Comparison of ENCODE assay signal across 9 cellular contexts in genomic region chr2:152542995-152543481, GRCh38.
DNase-seq lines count a peak whose midpoint lies in the region; ATAC-seq and TF ChIP-seq lines count a peak whose summit lies in the region.
"Had no signal": no experiment of that assay in that cellular context is flagged by ENCODE, and none has a peak within 500 bp of the region (broad histone marks: within the 10 kb centered on the region; RNA-seq: fewer than 3 reads in every experiment).

No MANE protein-coding gene starts in this region.

- no peaks in the 10 kb centered on the region for H3K4me1 Mint-ChIP-seq in activated CD8-positive, alpha-beta T cell treated with anti-CD3 and anti-CD28 coated beads, Interleukin-2, amount 10 ng/mL, durations not matched to agents 7 days and 5 days (ENCODE audit: low read depth)
- H3K4me1 Mint-ChIP-seq in stimulated activated memory B cell treated with anti-CD40 and anti-IgM and Interleukin-4, amounts not matched to agents 10 μg/mL and 1 μg/mL and 100 μg/mL, for 72 hours = no peaks in the 10 kb centered on the region
- H3K4me1 Mint-ChIP-seq: activated CD4-positive, alpha-beta T cell treated with anti-CD3 and anti-CD28 coated beads, Interleukin-2, amount 10 ng/mL, durations not matched to agents 7 days and 5 days had no signal

- H3K4me2 ChIP-seq in SK-N-SH = peak overlapping the region; percentile 50; the same call in 1 of the 2 replicates

- TF ChIP-seq RAD21 in SK-N-SH (IDR thresholded peaks at IDR 0.05; ENCODE audit: low read length) = no peak

- peak in 1 of 2 experiments; percentile 79; a peak in 2 of 4 replicates for TF ChIP-seq EP300 in SK-N-SH (IDR thresholded peaks at IDR 0.05; ENCODE audit: borderline replicate concordance in 1 of 2, low read depth in 1 of 2, low read length in 1 of 2)

- 0 out of 2 replicates have a peak, but pooled peaks cover under 1% of the 10 kb centered on the region for H3K79me2 ChIP-seq in SK-N-SH (ENCODE audit: insufficient read depth)

- H3K9me2 ChIP-seq in SK-N-SH = no peaks in the 10 kb centered on the region

- no peak overlapping the region for H3K4me3 Mint-ChIP-seq in activated CD8-positive, alpha-beta T cell treated with anti-CD3 and anti-CD28 coated beads, Interleukin-2, amount 10 ng/mL, durations not matched to agents 7 days and 5 days
- H3K4me3 Mint-ChIP-seq in stimulated activated memory B cell treated with anti-CD40 and anti-IgM and Interleukin-4, amounts not matched to agents 10 μg/mL and 1 μg/mL and 100 μg/mL, for 72 hours = no peak overlapping the region
- H3K4me3 Mint-ChIP-seq: activated CD4-positive, alpha-beta T cell treated with anti-CD3 and anti-CD28 coated beads, Interleukin-2, amount 10 ng/mL, durations not matched to agents 7 days and 5 days had no signal

- H3F3A ChIP-seq in SK-N-SH (replicated peaks; ENCODE audit: insufficient read depth) = peaks cover 20% of the 10 kb centered on the region

- no peak overlapping the region for H2AFZ ChIP-seq in SK-N-SH (ENCODE audit: low read depth)

- POLR2A ChIA-PET in SK-N-SH (lab: Yijun Ruan, JAX) = no interaction called here
- POLR2A ChIA-PET in activated CD8-positive, alpha-beta T cell treated with anti-CD3 and anti-CD28 coated beads, Interleukin-2, amount 10 ng/mL, durations not matched to agents 7 days and 5 days (lab: Charles Lee) = no interaction called here

- no peaks in the 10 kb centered on the region for H3K36me3 Mint-ChIP-seq in activated CD8-positive, alpha-beta T cell treated with anti-CD3 and anti-CD28 coated beads, Interleukin-2, amount 10 ng/mL, durations not matched to agents 7 days and 5 days (ENCODE audit: low read depth)
- H3K36me3 Mint-ChIP-seq in stimulated activated memory B cell treated with anti-CD40 and anti-IgM and Interleukin-4, amounts not matched to agents 10 μg/mL and 1 μg/mL and 100 μg/mL, for 72 hours = peaks cover 1% of the 10 kb centered on the region

- H4K20me1 ChIP-seq in SK-N-SH (ENCODE audit: insufficient read depth) = no peaks in the 10 kb centered on the region

- H3K36me3 ChIP-seq in SK-N-SH (replicated peaks in 1 of 2; ENCODE audit: control insufficient read depth in 1 of 2, insufficient read depth in 2 of 2, low read length in 1 of 2) = no peaks in the 10 kb centered on the region

- H3K4me1 ChIP-seq in SK-N-SH (ENCODE audit: control insufficient read depth in 1 of 2, insufficient read depth in 2 of 2, low read depth in 1 of 2, low read length in 1 of 2) = peaks cover 13 to 27% of the 10 kb centered on the region in 2 experiments

- H3K27me3 ChIP-seq in SK-N-SH (ENCODE audit: insufficient read depth) = no peaks in the 10 kb centered on the region

- intact Hi-C loops in posterior cingulate gyrus (cut with DNase I) = no loop called here

- H3K27ac Mint-ChIP-seq in activated CD8-positive, alpha-beta T cell treated with anti-CD3 and anti-CD28 coated beads, Interleukin-2, amount 10 ng/mL, durations not matched to agents 7 days and 5 days = no peak overlapping the region
- H3K27ac Mint-ChIP-seq in stimulated activated memory B cell treated with anti-CD40 and anti-IgM and Interleukin-4, amounts not matched to agents 10 μg/mL and 1 μg/mL and 100 μg/mL, for 72 hours = no peak overlapping the region
- H3K27ac Mint-ChIP-seq: activated CD4-positive, alpha-beta T cell treated with anti-CD3 and anti-CD28 coated beads, Interleukin-2, amount 10 ng/mL, durations not matched to agents 7 days and 5 days had no signal

- 6% methylated on average over 4 of the region's 4 CpGs for WGBS in SK-N-SH (ENCODE audit: low lambda C conversion rate)

- TF ChIP-seq CTCF in SK-N-SH (IDR thresholded peaks at IDR 0.05) = no peak

- peak; percentile 14 for DNase-seq in ELF-1 (ENCODE audit: low read depth, low spot score)
- peak; percentile 14 for DNase-seq in SK-N-SH
- peak; percentile 52 for DNase-seq in foreskin melanocyte
- DNase-seq in posterior cingulate gyrus = peak in 7 of 10 donors; percentile 42 to 88 (median 56)
- no peak for DNase-seq in activated CD8-positive, alpha-beta T cell treated with anti-CD3 and anti-CD28 coated beads, Interleukin-2, amount 10 ng/mL, durations not matched to agents 7 days and 5 days
- DNase-seq: activated CD4-positive, alpha-beta T cell treated with anti-CD3 and anti-CD28 coated beads, Interleukin-2, amount 10 ng/mL, durations not matched to agents 7 days and 5 days had no signal

- H3K9me3 ChIP-seq in SK-N-SH = no peaks in the 10 kb centered on the region

- CTCF ChIA-PET in SK-N-SH (lab: Yijun Ruan, JAX) = no interaction called here
- CTCF ChIA-PET in activated CD8-positive, alpha-beta T cell treated with anti-CD3 and anti-CD28 coated beads, Interleukin-2, amount 10 ng/mL, durations not matched to agents 7 days and 5 days (lab: Charles Lee) = no interaction called here

- peak overlapping the region; percentile 83 to 87 for H3K27ac ChIP-seq in SK-N-SH (ENCODE audit: low read depth in 2 of 2, low read length in 1 of 2)

- ATAC-seq in activated CD8-positive, alpha-beta T cell treated with anti-CD3 and anti-CD28 coated beads, Interleukin-2, amount 10 ng/mL, durations not matched to agents 7 days and 5 days = no peak
- no peak for ATAC-seq in stimulated activated memory B cell treated with anti-CD40 and anti-IgM and Interleukin-4, amounts not matched to agents 10 μg/mL and 1 μg/mL and 100 μg/mL, for 72 hours
- no peak for ATAC-seq in GM18868 (IDR thresholded peaks at IDR 0.05; ENCODE audit: unreplicated experiment)
- ATAC-seq in HG03565 (IDR thresholded peaks at IDR 0.05; ENCODE audit: unreplicated experiment) = no peak

- no peaks in the 10 kb centered on the region for H3K27me3 Mint-ChIP-seq in activated CD8-positive, alpha-beta T cell treated with anti-CD3 and anti-CD28 coated beads, Interleukin-2, amount 10 ng/mL, durations not matched to agents 7 days and 5 days (ENCODE audit: low read depth)
- peaks cover 3% of the 10 kb centered on the region for H3K27me3 Mint-ChIP-seq in stimulated activated memory B cell treated with anti-CD40 and anti-IgM and Interleukin-4, amounts not matched to agents 10 μg/mL and 1 μg/mL and 100 μg/mL, for 72 hours
- H3K27me3 Mint-ChIP-seq: activated CD4-positive, alpha-beta T cell treated with anti-CD3 and anti-CD28 coated beads, Interleukin-2, amount 10 ng/mL, durations not matched to agents 7 days and 5 days had no signal

- no peak overlapping the region for H3K4me3 ChIP-seq in SK-N-SH (ENCODE audit: low read depth in 2 of 2, low read length in 1 of 2)

- no peaks in the 10 kb centered on the region for H3K9me3 Mint-ChIP-seq in activated CD8-positive, alpha-beta T cell treated with anti-CD3 and anti-CD28 coated beads, Interleukin-2, amount 10 ng/mL, durations not matched to agents 7 days and 5 days (ENCODE audit: insufficient read depth)
- no peaks in the 10 kb centered on the region for H3K9me3 Mint-ChIP-seq in stimulated activated memory B cell treated with anti-CD40 and anti-IgM and Interleukin-4, amounts not matched to agents 10 μg/mL and 1 μg/mL and 100 μg/mL, for 72 hours
- H3K9me3 Mint-ChIP-seq: activated CD4-positive, alpha-beta T cell treated with anti-CD3 and anti-CD28 coated beads, Interleukin-2, amount 10 ng/mL, durations not matched to agents 7 days and 5 days had no signal

- H3K9ac ChIP-seq in SK-N-SH = peak overlapping the region; percentile 51; the same call in 1 of the 2 replicates

TF ChIP-seq in SK-N-SH, 30 proteins besides CTCF, POLR2A, EP300 and RAD21 (continues in another document):
- no peak for TF ChIP-seq SMC3 (IDR thresholded peaks at IDR 0.05; ENCODE audit: low read depth, low read length)
- peak; percentile 54; the same call in 1 of the 2 replicates for TF ChIP-seq FOXM1 (IDR thresholded peaks at IDR 0.05; ENCODE audit: low read depth)
- TF ChIP-seq CHD2 (IDR thresholded peaks at IDR 0.05; ENCODE audit: low read length, partially characterized antibody) = no peak
- peak; percentile 37; the same call in 1 of the 2 replicates for TF ChIP-seq ZBTB33 (IDR thresholded peaks at IDR 0.05; ENCODE audit: borderline replicate concordance, low read depth)
- peak; percentile 87 for TF ChIP-seq JUND (IDR thresholded peaks at IDR 0.05)
- peak; percentile 69 for TF ChIP-seq MAX (IDR thresholded peaks at IDR 0.05; ENCODE audit: low read depth)
- TF ChIP-seq RXRA (IDR thresholded peaks at IDR 0.05; ENCODE audit: borderline replicate concordance, low read depth) = peak; percentile 64; the same call in 1 of the 2 replicates
- TF ChIP-seq RCOR1 (IDR thresholded peaks at IDR 0.05; ENCODE audit: low read length) = no peak
- peak; percentile 76 for TF ChIP-seq PBX3 (IDR thresholded peaks at IDR 0.05)
